Comparison of ENCODE assay signal across 8 cellular contexts in genomic region chr2:105768961-105769452, GRCh38. TPM values are rescaled to one million over a fixed set of nuclear protein-coding genes. Genes with fewer than 3 reads are reported as not detected.
DNase-seq lines count a peak whose midpoint lies in the region; ATAC-seq and TF ChIP-seq lines count a peak whose summit lies in the region.

No MANE protein-coding gene starts in this region.

- H3K27me3 Mint-ChIP-seq in GM23338 (ENCODE audit: insufficient read depth, low read depth, poor library complexity), result peaks cover 4% of the 10 kb centered on the region
- no peaks in the 10 kb centered on the region for H3K27me3 Mint-ChIP-seq in activated naive CD8-positive, alpha-beta T cell treated with anti-CD3 and anti-CD28 coated beads for 36 hours

- H3K27ac Mint-ChIP-seq in GM23338, result peak overlapping the region; percentile 63; the same call in 1 of the 2 replicates
- H3K27ac Mint-ChIP-seq in activated naive CD8-positive, alpha-beta T cell treated with anti-CD3 and anti-CD28 coated beads for 36 hours, result peak overlapping the region; percentile 84

- peaks cover 66% of the 10 kb centered on the region for H3K4me1 Mint-ChIP-seq in GM23338
- H3K4me1 Mint-ChIP-seq in activated naive CD8-positive, alpha-beta T cell treated with anti-CD3 and anti-CD28 coated beads for 36 hours, result peaks cover 91% of the 10 kb centered on the region

- H3K27ac ChIP-seq in GM23338 (ENCODE audit: low read depth), result no peak overlapping the region

- H3F3A ChIP-seq in GM23338 (replicated peaks; ENCODE audit: low read depth), result no peaks in the 10 kb centered on the region

- H3K27me3 ChIP-seq in GM23338 (ENCODE audit: insufficient read depth), result no peaks in the 10 kb centered on the region

- TF ChIP-seq CTCF in AG09309 (IDR thresholded peaks at IDR 0.05; ENCODE audit: control insufficient read depth, insufficient read depth, low read depth, low read length, missing control alignments), result no peak
- no peak for TF ChIP-seq CTCF in GM23338 (conservative IDR thresholded peaks at IDR 0.05; ENCODE audit: low read depth in 2 of 2)

- DNase-seq in AG09309 (ENCODE audit: low read depth), result peak; percentile 25
- peak; percentile 62 for DNase-seq in GM23338 (ENCODE audit: low spot score)
- DNase-seq in activated naive CD8-positive, alpha-beta T cell treated with anti-CD3 and anti-CD28 coated beads for 36 hours, result no peak
- peak; percentile 90 for DNase-seq in kidney tubule cell (ENCODE audit: low spot score)
- DNase-seq in DMS153 treated with DMSO at 0.1 percent for 48 hours (lab: John Stamatoyannopoulos, UW; ENCODE audit: unreplicated experiment), result no peak
- DNase-seq in SHP77 (lab: John Stamatoyannopoulos, UW), result no peak

- no peak overlapping the region for H2AFZ ChIP-seq in GM23338

- H4K20me1 ChIP-seq in GM23338 (replicated peaks; ENCODE audit: insufficient read depth), result peaks cover 38% of the 10 kb centered on the region

- peaks cover 36% of the 10 kb centered on the region for H3K4me1 ChIP-seq in GM23338 (ENCODE audit: insufficient read depth)

- peak; percentile 50 for ATAC-seq in GM23338
- no peak for ATAC-seq in HG03175 (IDR thresholded peaks at IDR 0.05; ENCODE audit: unreplicated experiment)
- ATAC-seq in HG03571 (IDR thresholded peaks at IDR 0.05; ENCODE audit: unreplicated experiment), result no peak

- H3K4me2 ChIP-seq in GM23338, result peak overlapping the region; percentile 60

- H3K36me3 ChIP-seq in GM23338 (ENCODE audit: insufficient read depth), result no peaks in the 10 kb centered on the region

- no peak overlapping the region; the same call in 2 of the 3 replicates for H3K4me3 Mint-ChIP-seq in GM23338
- H3K4me3 Mint-ChIP-seq in activated naive CD8-positive, alpha-beta T cell treated with anti-CD3 and anti-CD28 coated beads for 36 hours, result no peak overlapping the region

- H3K9me2 ChIP-seq in GM23338 (ENCODE audit: insufficient read depth), result no peaks in the 10 kb centered on the region

- H3K9me3 Mint-ChIP-seq in GM23338, result no peaks in the 10 kb centered on the region
- peaks cover 1% of the 10 kb centered on the region for H3K9me3 Mint-ChIP-seq in activated naive CD8-positive, alpha-beta T cell treated with anti-CD3 and anti-CD28 coated beads for 36 hours

- no peak overlapping the region for H3K4me3 ChIP-seq in AG09309 (ENCODE audit: control insufficient read depth, low read depth, low read length)
- no peak overlapping the region for H3K4me3 ChIP-seq in GM23338

- H3K79me2 ChIP-seq in GM23338 (replicated peaks; ENCODE audit: insufficient read depth), result peaks cover 99% of the 10 kb centered on the region

- no peaks in the 10 kb centered on the region; the same call in 1 of the 3 replicates for H3K36me3 Mint-ChIP-seq in GM23338 (ENCODE audit: low read depth)
- peaks cover 50% of the 10 kb centered on the region for H3K36me3 Mint-ChIP-seq in activated naive CD8-positive, alpha-beta T cell treated with anti-CD3 and anti-CD28 coated beads for 36 hours

TF ChIP-seq in GM23338, 12 proteins besides CTCF, POLR2A, EP300 and RAD21:
- TF ChIP-seq EZH2 (IDR thresholded peaks at IDR 0.05; ENCODE audit: low read depth, unreplicated experiment) (no peak), ZNF331 (CRISPR knock-in tag; IDR thresholded peaks at IDR 0.05; ENCODE audit: low read depth) (no peak), NANOG (IDR thresholded peaks at IDR 0.05; ENCODE audit: borderline replicate concordance) (no peak), ETS1 (IDR thresholded peaks at IDR 0.05) (no peak), EZH2phosphoT487 (IDR thresholded peaks at IDR 0.05; ENCODE audit: unreplicated experiment) (no peak)

RNA-seq across cellular contexts. Expression of gene NCK2, which starts 24.3 kb away (rescaled TPM):
- total RNA-seq in GM23338 (2014; rRNA removed; shearing (Covaris generic)), result 59.9 and 62.4 TPM in 2 replicates
- 26.9 and 28.4 TPM in 2 replicates for polyA plus RNA-seq in GM23338 (2016; fragmentation: Nextera tagmentation; extraction: Ambion mirVana)
- total RNA-seq in activated naive CD8-positive, alpha-beta T cell treated with anti-CD3 and anti-CD28 coated beads for 36 hours, result 10 to 100 TPM; 76.1 to 78.1 TPM

Comparison
In these comparisons a context has a peak if more than half of its experiments do, and no peak if none do; other contexts are left out.
1. DNase-seq: peak in AG09309 (single experiment), GM23338 (single experiment) and kidney tubule cell (single experiment); none in activated naive CD8-positive, alpha-beta T cell treated with anti-CD3 and anti-CD28 coated beads for 36 hours (single experiment), DMS153 treated with DMSO at 0.1 percent for 48 hours (single experiment) and SHP77 (0 of 2).